8 cellular contexts compared by ENCODE assay signal in genomic region chr3:157088506-157089454, GRCh38.
DNase-seq lines count a peak whose midpoint lies in the region; ATAC-seq and TF ChIP-seq lines count a peak whose summit lies in the region.

No MANE protein-coding gene starts in this region.

- no peak for TF ChIP-seq CTCF in DOHH2 (IDR thresholded peaks at IDR 0.05; ENCODE audit: low read depth, low read length, poor library complexity, severe bottlenecking)
- peak; percentile 30 for TF ChIP-seq CTCF in foreskin keratinocyte (conservative IDR thresholded peaks at IDR 0.05)
- no peak for TF ChIP-seq CTCF in thoracic aorta (IDR thresholded peaks at IDR 0.05)

- H3K79me2 ChIP-seq in DOHH2 (ENCODE audit: control insufficient read depth, low read length) = no peaks in the 10 kb centered on the region

- H3K9me3 ChIP-seq in DOHH2 (ENCODE audit: control insufficient read depth, insufficient read depth, low read length) (no peaks in the 10 kb centered on the region), thoracic aorta (no peaks in the 10 kb centered on the region)

- DNase-seq in LHCN-M2 (ENCODE audit: low read depth) (peak; percentile 94), activated T-helper 1 cell treated with Interleukin-2 at 50 U/mL for 16 hours (ENCODE audit: low read depth) (peak; percentile 92), foreskin keratinocyte (peak; percentile 81 to 89), non-pigmented ciliary epithelial cell (ENCODE audit: low read depth) (peak; percentile 73), thoracic aorta (ENCODE audit: low spot score) (peak; percentile 83), NCI-H1105 (lab: John Stamatoyannopoulos, UW) (no peak)

- H3K27me3 ChIP-seq in DOHH2 (ENCODE audit: control insufficient read depth, low read length) = no peaks in the 10 kb centered on the region
- no peaks in the 10 kb centered on the region for H3K27me3 ChIP-seq in foreskin keratinocyte
- H3K27me3 ChIP-seq in thoracic aorta (replicated peaks; ENCODE audit: insufficient read depth) = no peaks in the 10 kb centered on the region

- H3K4me3 ChIP-seq in DOHH2 (ENCODE audit: low read length) (peak overlapping the region; percentile 86), thoracic aorta (peak overlapping the region; percentile 88)

- H3K4me1 ChIP-seq in DOHH2 (ENCODE audit: control insufficient read depth, low read length) = peaks cover 54% of the 10 kb centered on the region
- H3K4me1 ChIP-seq in foreskin keratinocyte = peaks cover 43% of the 10 kb centered on the region
- peaks cover 32 to 65% of the 10 kb centered on the region in 2 donors for H3K4me1 ChIP-seq in thoracic aorta (ENCODE audit: control insufficient read depth in 1 of 2, low read depth in 2 of 2)

- H3F3A ChIP-seq in DOHH2 (ENCODE audit: control insufficient read depth, insufficient read depth) = peaks cover 10% of the 10 kb centered on the region; the same call in 1 of the 2 replicates

- ATAC-seq in GM21786 (IDR thresholded peaks at IDR 0.05; ENCODE audit: unreplicated experiment) (peak; percentile 59), foreskin keratinocyte (peak; percentile 76), thoracic aorta (ENCODE audit: insufficient number of reproducible peaks, low FRiP score, low read depth) (peak; percentile 87)

- H4K20me1 ChIP-seq in DOHH2 (ENCODE audit: control insufficient read depth, insufficient read depth, low read depth, low read length) = no peaks in the 10 kb centered on the region

- no peaks in the 10 kb centered on the region for H3K9me2 ChIP-seq in DOHH2 (replicated peaks; ENCODE audit: control insufficient read depth, low read length)

- H3K4me2 ChIP-seq in DOHH2 (ENCODE audit: low read length) = peak overlapping the region; percentile 92

- H3K27ac ChIP-seq in DOHH2 (ENCODE audit: low read depth, low read length) = peak overlapping the region; percentile 93
- peak overlapping the region; percentile 96 for H3K27ac ChIP-seq in foreskin keratinocyte
- H3K27ac ChIP-seq in thoracic aorta = peak overlapping the region; percentile 97 to 99

- H3K36me3 ChIP-seq in DOHH2 (ENCODE audit: control insufficient read depth, low read length) (no peaks in the 10 kb centered on the region), thoracic aorta (no peaks in the 10 kb centered on the region)
